ENCODE assay signal across 1 cellular context in genomic region chr22:42269407-42270177, GRCh38.
TF ChIP-seq lines count a peak whose summit lies in the region.

No MANE protein-coding gene starts in this region.

TF ChIP-seq in K562, 482 proteins besides CTCF, POLR2A, EP300 and RAD21 (continued from another document and continues in another):
- TF ChIP-seq, protein P1, sequence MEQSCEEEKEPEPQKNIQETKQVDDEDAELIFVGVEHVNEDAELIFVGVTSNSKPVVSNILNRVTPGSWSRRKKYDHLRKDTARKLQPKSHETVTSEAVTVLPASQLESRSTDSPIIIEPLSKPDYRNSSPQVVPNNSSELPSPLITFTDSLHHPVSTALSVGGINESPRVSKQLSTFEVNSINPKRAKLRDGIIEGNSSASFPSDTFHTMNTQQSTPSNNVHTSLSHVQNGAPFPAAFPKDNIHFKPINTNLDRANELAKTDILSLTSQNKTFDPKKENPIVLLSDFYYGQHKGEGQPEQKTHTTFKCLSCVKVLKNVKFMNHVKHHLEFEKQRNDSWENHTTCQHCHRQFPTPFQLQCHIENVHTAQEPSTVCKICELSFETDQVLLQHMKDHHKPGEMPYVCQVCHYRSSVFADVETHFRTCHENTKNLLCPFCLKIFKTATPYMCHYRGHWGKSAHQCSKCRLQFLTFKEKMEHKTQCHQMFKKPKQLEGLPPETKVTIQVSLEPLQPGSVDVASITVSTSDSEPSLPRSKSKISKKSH (CRISPR knock-in tag; IDR thresholded peaks at IDR 0.05): no peak
- no peak for TF ChIP-seq BHLHE40 (IDR thresholded peaks at IDR 0.05; ENCODE audit: low read length)
- no peak for TF ChIP-seq ZBTB49 (CRISPR knock-in tag; IDR thresholded peaks at IDR 0.05; ENCODE audit: borderline replicate concordance)
- TF ChIP-seq SNRNP70 (optimal IDR thresholded peaks at IDR 0.05; ENCODE audit: low read depth, low read length): no peak
- TF ChIP-seq NFATC3 (IDR thresholded peaks at IDR 0.05): no peak
- no peak for TF ChIP-seq TCF3 (CRISPR knock-in tag; IDR thresholded peaks at IDR 0.05)
- no peak for TF ChIP-seq POLR3G (IDR thresholded peaks at IDR 0.05; ENCODE audit: extremely low read depth, insufficient read length, insufficient replicate concordance)
- no peak for TF ChIP-seq ETV5 (CRISPR knock-in tag; IDR thresholded peaks at IDR 0.05; ENCODE audit: low read depth)
- TF ChIP-seq USF2 (CRISPR knock-in tag; IDR thresholded peaks at IDR 0.05): peak; percentile 18; the same call in 1 of the 2 replicates
- no peak for TF ChIP-seq RAD51 (IDR thresholded peaks at IDR 0.05; ENCODE audit: borderline replicate concordance, low read depth)
- no peak for TF ChIP-seq CBX3 (IDR thresholded peaks at IDR 0.05; ENCODE audit: borderline replicate concordance in 1 of 2, low read length in 2 of 2)
- TF ChIP-seq MNT (conservative IDR thresholded peaks at IDR 0.05): peak; percentile 32 to 75; a peak in 3 of 4 replicates
- TF ChIP-seq ARID4B (CRISPR knock-in tag; IDR thresholded peaks at IDR 0.05): peak; percentile 27; the same call in 1 of the 2 replicates
- no peak for TF ChIP-seq GABPB2 (CRISPR knock-in tag; conservative IDR thresholded peaks at IDR 0.05)
- TF ChIP-seq EP400 (IDR thresholded peaks at IDR 0.05): peak; percentile 71; the same call in 1 of the 2 replicates
- TF ChIP-seq ZNF449 (CRISPR knock-in tag; IDR thresholded peaks at IDR 0.05): no peak
- TF ChIP-seq LCOR (CRISPR knock-in tag; IDR thresholded peaks at IDR 0.05): no peak
- TF ChIP-seq CBFA2T2 (conservative IDR thresholded peaks at IDR 0.05): no peak
- TF ChIP-seq, protein P2, sequence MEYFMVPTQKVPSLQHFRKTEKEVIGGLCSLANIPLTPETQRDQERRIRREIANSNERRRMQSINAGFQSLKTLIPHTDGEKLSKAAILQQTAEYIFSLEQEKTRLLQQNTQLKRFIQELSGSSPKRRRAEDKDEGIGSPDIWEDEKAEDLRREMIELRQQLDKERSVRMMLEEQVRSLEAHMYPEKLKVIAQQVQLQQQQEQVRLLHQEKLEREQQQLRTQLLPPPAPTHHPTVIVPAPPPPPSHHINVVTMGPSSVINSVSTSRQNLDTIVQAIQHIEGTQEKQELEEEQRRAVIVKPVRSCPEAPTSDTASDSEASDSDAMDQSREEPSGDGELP (CRISPR knock-in tag; IDR thresholded peaks at IDR 0.05; ENCODE audit: borderline replicate concordance): peak; percentile 43; the same call in 1 of the 2 replicates
- TF ChIP-seq SRF (CRISPR knock-in tag; IDR thresholded peaks at IDR 0.05): no peak
- no peak for TF ChIP-seq TBP (optimal IDR thresholded peaks at IDR 0.05; ENCODE audit: low read depth, low read length)
- peak; percentile 19 for TF ChIP-seq HMGN3 (IDR thresholded peaks at IDR 0.05; ENCODE audit: borderline replicate concordance, extremely low read depth, insufficient read length, low read depth, low read length)
- peak; percentile 16 for TF ChIP-seq HNRNPLL (IDR thresholded peaks at IDR 0.05; ENCODE audit: low read depth, low read length, poor library complexity, severe bottlenecking)
- TF ChIP-seq CEBPB (tag; IDR thresholded peaks at IDR 0.05): no peak
- no peak for TF ChIP-seq ZNF584 (CRISPR knock-in tag; IDR thresholded peaks at IDR 0.05; ENCODE audit: low read depth)
- no peak for TF ChIP-seq PHB (CRISPR knock-in tag; IDR thresholded peaks at IDR 0.05)
- no peak for TF ChIP-seq THRB (CRISPR knock-in tag; conservative IDR thresholded peaks at IDR 0.05)
- no peak for TF ChIP-seq ZC3H11A (IDR thresholded peaks at IDR 0.05; ENCODE audit: low read depth, low read length)
- TF ChIP-seq, protein P3, sequence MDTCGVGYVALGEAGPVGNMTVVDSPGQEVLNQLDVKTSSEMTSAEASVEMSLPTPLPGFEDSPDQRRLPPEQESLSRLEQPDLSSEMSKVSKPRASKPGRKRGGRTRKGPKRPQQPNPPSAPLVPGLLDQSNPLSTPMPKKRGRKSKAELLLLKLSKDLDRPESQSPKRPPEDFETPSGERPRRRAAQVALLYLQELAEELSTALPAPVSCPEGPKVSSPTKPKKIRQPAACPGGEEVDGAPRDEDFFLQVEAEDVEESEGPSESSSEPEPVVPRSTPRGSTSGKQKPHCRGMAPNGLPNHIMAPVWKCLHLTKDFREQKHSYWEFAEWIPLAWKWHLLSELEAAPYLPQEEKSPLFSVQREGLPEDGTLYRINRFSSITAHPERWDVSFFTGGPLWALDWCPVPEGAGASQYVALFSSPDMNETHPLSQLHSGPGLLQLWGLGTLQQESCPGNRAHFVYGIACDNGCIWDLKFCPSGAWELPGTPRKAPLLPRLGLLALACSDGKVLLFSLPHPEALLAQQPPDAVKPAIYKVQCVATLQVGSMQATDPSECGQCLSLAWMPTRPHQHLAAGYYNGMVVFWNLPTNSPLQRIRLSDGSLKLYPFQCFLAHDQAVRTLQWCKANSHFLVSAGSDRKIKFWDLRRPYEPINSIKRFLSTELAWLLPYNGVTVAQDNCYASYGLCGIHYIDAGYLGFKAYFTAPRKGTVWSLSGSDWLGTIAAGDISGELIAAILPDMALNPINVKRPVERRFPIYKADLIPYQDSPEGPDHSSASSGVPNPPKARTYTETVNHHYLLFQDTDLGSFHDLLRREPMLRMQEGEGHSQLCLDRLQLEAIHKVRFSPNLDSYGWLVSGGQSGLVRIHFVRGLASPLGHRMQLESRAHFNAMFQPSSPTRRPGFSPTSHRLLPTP (IDR thresholded peaks at IDR 0.05; ENCODE audit: borderline replicate concordance, extremely low read depth, insufficient read length): no peak
- no peak for TF ChIP-seq RBM22 (IDR thresholded peaks at IDR 0.05; ENCODE audit: low read depth, low read length, poor library complexity, severe bottlenecking)
- TF ChIP-seq, protein P4, sequence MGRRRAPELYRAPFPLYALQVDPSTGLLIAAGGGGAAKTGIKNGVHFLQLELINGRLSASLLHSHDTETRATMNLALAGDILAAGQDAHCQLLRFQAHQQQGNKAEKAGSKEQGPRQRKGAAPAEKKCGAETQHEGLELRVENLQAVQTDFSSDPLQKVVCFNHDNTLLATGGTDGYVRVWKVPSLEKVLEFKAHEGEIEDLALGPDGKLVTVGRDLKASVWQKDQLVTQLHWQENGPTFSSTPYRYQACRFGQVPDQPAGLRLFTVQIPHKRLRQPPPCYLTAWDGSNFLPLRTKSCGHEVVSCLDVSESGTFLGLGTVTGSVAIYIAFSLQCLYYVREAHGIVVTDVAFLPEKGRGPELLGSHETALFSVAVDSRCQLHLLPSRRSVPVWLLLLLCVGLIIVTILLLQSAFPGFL (CRISPR knock-in tag; IDR thresholded peaks at IDR 0.05): no peak
- TF ChIP-seq NRF1 (conservative IDR thresholded peaks at IDR 0.05 in 1 of 2, IDR thresholded peaks at IDR 0.05 in 1 of 2): peak; percentile 72 to 78
- TF ChIP-seq KAT7 (CRISPR knock-in tag; IDR thresholded peaks at IDR 0.05; ENCODE audit: borderline replicate concordance): peak; percentile 34; the same call in 1 of the 2 replicates
- no peak for TF ChIP-seq ZFP36 (IDR thresholded peaks at IDR 0.05; ENCODE audit: low read depth, low read length, partially characterized antibody)
- no peak for TF ChIP-seq ARNT (IDR thresholded peaks at IDR 0.05)
- no peak for TF ChIP-seq FOXP1 (CRISPR knock-in tag; IDR thresholded peaks at IDR 0.05)
- TF ChIP-seq ZNF12 (CRISPR knock-in tag; IDR thresholded peaks at IDR 0.05): no peak
- 0 out of 2 replicates have a peak, but pooled peaks have one; percentile 41 for TF ChIP-seq ETS1 (conservative IDR thresholded peaks at IDR 0.05; ENCODE audit: control insufficient read depth, low read depth, low read length)
- TF ChIP-seq ZNF764 (CRISPR knock-in tag; IDR thresholded peaks at IDR 0.05; ENCODE audit: low read depth): no peak
